9 cellular contexts compared by ENCODE assay signal in genomic region chr1:206734499-206735142, GRCh38. TPM values are rescaled to one million over a fixed set of nuclear protein-coding genes. Genes with fewer than 3 reads are reported as not detected.
DNase-seq lines count a peak whose midpoint lies in the region; ATAC-seq, FAIRE-seq and TF ChIP-seq lines count a peak whose summit lies in the region.
"Had no signal": no experiment of that assay in that cellular context is flagged by ENCODE, and none has a peak within 500 bp of the region (broad histone marks: within the 10 kb centered on the region; RNA-seq: fewer than 3 reads in every experiment).

No MANE protein-coding gene starts in this region.

- no peak for FAIRE-seq in D721Med (lab: Jason Lieb, UNC)
- FAIRE-seq in astrocyte (lab: Jason Lieb, UNC): no peak

- H4K20me1 ChIP-seq in astrocyte (ENCODE audit: insufficient read depth, low read length): peaks cover 88% of the 10 kb centered on the region

- H3K9me3 ChIP-seq in astrocyte (ENCODE audit: insufficient read depth, low read depth, low read length): no peaks in the 10 kb centered on the region

- no peak for ATAC-seq in GM18517 (IDR thresholded peaks at IDR 0.05; ENCODE audit: unreplicated experiment)

- no peak overlapping the region for H3K4me2 ChIP-seq in astrocyte (ENCODE audit: low read length)

- H3K4me3 ChIP-seq in astrocyte (ENCODE audit: insufficient read depth, low read depth, low read length) (no peak overlapping the region), lower leg skin (ENCODE audit: low read depth, poor library complexity, severe bottlenecking) (no peak overlapping the region)
- H3K4me3 ChIP-seq: SK-N-MC had no signal

- H3K27ac ChIP-seq in astrocyte (ENCODE audit: low read depth, low read length): no peak overlapping the region
- H3K27ac ChIP-seq: SK-N-MC had no signal

- H3K4me1 ChIP-seq in astrocyte (ENCODE audit: insufficient read depth, low read length): peaks cover 12% of the 10 kb centered on the region

- no peak for TF ChIP-seq POLR2A in lower leg skin (IDR thresholded peaks at IDR 0.05)

- no peaks in the 10 kb centered on the region for H3K79me2 ChIP-seq in astrocyte (ENCODE audit: insufficient read depth, low read length)

- H3K9ac ChIP-seq in astrocyte (ENCODE audit: low read length): no peak overlapping the region

- H3K27me3 Mint-ChIP-seq in astrocyte (ENCODE audit: low read depth, unreplicated experiment): no peaks in the 10 kb centered on the region

- H3K36me3 ChIP-seq in astrocyte (ENCODE audit: insufficient read depth, low read length): peaks cover 28% of the 10 kb centered on the region

- H3K36me3 Mint-ChIP-seq in astrocyte (ENCODE audit: low read depth, unreplicated experiment): peaks cover 31% of the 10 kb centered on the region

- no peak overlapping the region for H3K27ac Mint-ChIP-seq in astrocyte (ENCODE audit: unreplicated experiment)

- H2AFZ ChIP-seq in astrocyte (ENCODE audit: low read depth, low read length): no peak overlapping the region

- TF ChIP-seq CTCF in D721Med (IDR thresholded peaks at IDR 0.05; ENCODE audit: insufficient read depth, missing control alignments) (peak; percentile 43), astrocyte (IDR thresholded peaks at IDR 0.05; ENCODE audit: insufficient read depth, low read depth, low read length) (peak; percentile 77), lower leg skin (IDR thresholded peaks at IDR 0.05) (peak in 1 of 3 donors; percentile 9)

- intact Hi-C loops in lower leg skin (cut with DNase I; ENCODE audit: low total_unique reads): no loop called here

- 70 to 74% methylated on average over 9 of the region's 9 CpGs for WGBS in lower leg skin, 2 donors

- H3K4me1 Mint-ChIP-seq in astrocyte (ENCODE audit: low read depth, unreplicated experiment): peaks cover 16% of the 10 kb centered on the region

- H3K27me3 ChIP-seq in astrocyte (ENCODE audit: insufficient read depth, low read length): no peaks in the 10 kb centered on the region

- H3K4me3 Mint-ChIP-seq in astrocyte (ENCODE audit: unreplicated experiment): no peak overlapping the region

- H3K9me3 Mint-ChIP-seq in astrocyte (ENCODE audit: unreplicated experiment): peaks cover 2% of the 10 kb centered on the region

- no peak for DNase-seq in D721Med (ENCODE audit: insufficient read length, low spot score)
- peak; percentile 54 for DNase-seq in HT-29 (ENCODE audit: low spot score)
- peak; percentile 50 to 78 (median 64) for DNase-seq in T-helper 2 cell
- DNase-seq in astrocyte (ENCODE audit: low read depth): no peak
- DNase-seq in islet precursor cell: peak; percentile 66
- peak; percentile 68 to 78 (median 72) for DNase-seq in stimulated activated CD4-positive, alpha-beta T cell treated with anti-CD3 and anti-CD28 coated beads, TNF-alpha, amount 100 ng/mL, for 4 hours (ENCODE audit: low read depth in 3 of 3)
- DNase-seq in lower leg skin (ENCODE audit: low spot score in 2 of 2): no peak

RNA-seq across cellular contexts. Expression of gene IL19, which starts 36.0 kb away (rescaled TPM):
- total RNA-seq in HT-29 (2014; rRNA removed; shearing (Covaris generic)): not detected in 2 replicates
- 0.23 TPM in 1 of 2 replicates, not detected in the other for total RNA-seq in astrocyte
- total RNA-seq in lower leg skin: not detected

RNA-seq across cellular contexts. Expression of gene IL10, which starts 37.7 kb away (rescaled TPM):
- not detected in 2 replicates for total RNA-seq in HT-29 (2014; rRNA removed; shearing (Covaris generic))
- total RNA-seq in astrocyte (not detected in 2 replicates), lower leg skin (under 1 TPM in 2 of 4 donors, not detected in 2; 0.32 to 0.72 TPM)

RNA-seq across cellular contexts. Expression of gene MAPKAPK2, which starts 49.9 kb away (rescaled TPM):
- 41.9 and 50.4 TPM in 2 replicates for total RNA-seq in HT-29 (2014; rRNA removed; shearing (Covaris generic))
- total RNA-seq in astrocyte: 104 and 108 TPM in 2 replicates
- 10 to 100 TPM; 40.0 to 62.4 (median 52.4) TPM for total RNA-seq in lower leg skin

Comparison
In these comparisons a context has a peak if more than half of its experiments do, and no peak if none do; other contexts are left out.
1. DNase-seq: peak in HT-29 (single experiment), T-helper 2 cell (5 of 5), islet precursor cell (single experiment) and stimulated activated CD4-positive, alpha-beta T cell treated with anti-CD3 and anti-CD28 coated beads, TNF-alpha, amount 100 ng/mL, for 4 hours (3 of 3); none in D721Med (single experiment), astrocyte (single experiment) and lower leg skin (0 of 2).